In the genomic region with DNA sequence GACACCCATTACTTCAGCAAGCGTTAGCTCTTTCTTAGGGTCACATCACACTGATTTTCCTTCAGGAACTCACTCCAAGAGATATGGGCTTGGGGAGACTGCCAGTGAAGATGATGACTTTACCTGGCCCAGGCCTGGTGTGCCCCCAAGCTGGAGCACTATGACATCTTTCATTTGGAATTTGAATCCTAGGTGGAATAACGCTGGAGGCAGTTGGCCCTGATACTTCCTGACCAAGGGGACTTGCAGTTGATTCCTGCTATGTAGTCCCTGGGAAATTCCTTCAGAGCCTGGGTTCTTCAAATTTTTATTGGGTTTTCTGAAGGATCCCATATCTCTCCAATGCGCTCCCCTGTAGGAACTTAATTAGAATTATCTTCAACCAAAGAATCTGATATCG, we compare ENCODE assay signal across 25 cellular contexts.
"Had no signal": no experiment of that assay in that cellular context is flagged by ENCODE, and none has a peak within 500 bp of the region (broad histone marks: within the 10 kb centered on the region; RNA-seq: fewer than 3 reads in every experiment).

No MANE protein-coding gene starts in this region.

- H3K79me2 ChIP-seq: parathyroid adenoma had no signal

- H3K27me3 ChIP-seq: ovary, right lobe of liver, sigmoid colon, stomach, thyroid gland, tibial nerve, upper lobe of right lung, vagina had no signal

- H3K4me2 ChIP-seq: neural progenitor cell had no signal

- H3K36me3 ChIP-seq: neural progenitor cell, ovary, right lobe of liver, sigmoid colon, stomach, thoracic aorta, thyroid gland, tibial nerve, upper lobe of right lung, vagina had no signal

- H3K9me3 ChIP-seq: ovary, psoas muscle, right lobe of liver, sigmoid colon, stomach, thoracic aorta, thyroid gland, tibial nerve, upper lobe of right lung, vagina had no signal

- H3K27ac ChIP-seq: neural progenitor cell, ovary, psoas muscle, right lobe of liver, sigmoid colon, stomach, thoracic aorta, thyroid gland, tibial nerve, upper lobe of right lung, vagina had no signal

- FAIRE-seq: small intestine had no signal

- H3K9ac ChIP-seq: neural progenitor cell, parathyroid adenoma had no signal

- H3K4me3 ChIP-seq: neural progenitor cell, ovary, psoas muscle, right lobe of liver, sigmoid colon, stomach, thoracic aorta, thyroid gland, tibial nerve, upper lobe of right lung, vagina had no signal

- H3K4me1 ChIP-seq: neural progenitor cell, parathyroid adenoma, upper lobe of right lung had no signal

- ATAC-seq: naive thymus-derived CD4-positive, alpha-beta T cell; natural killer cell; psoas muscle; right cardiac atrium; right lobe of liver; stimulated activated effector memory CD8-positive, alpha-beta T cell treated with anti-CD3 and anti-CD28 coated beads, Interleukin-12 subunit alpha, Interleukin-12 subunit beta, amount 100 ng/mL, for 72 hours; stimulated activated naive B cell treated with anti-CD40 and anti-IgM and Interleukin-4, amounts not matched to agents 10 μg/mL and 1 μg/mL and 100 μg/mL, for 72 hours; upper lobe of right lung had no signal

- DNase-seq: naive thymus-derived CD4-positive, alpha-beta T cell; natural killer cell; occipital lobe; ovary; posterior cingulate gyrus; psoas muscle; right cardiac atrium; right lobe of liver; sigmoid colon; small intestine; stimulated activated CD4-positive, alpha-beta T cell treated with anti-CD3 and anti-CD28 coated beads, Interleukin-15, amount 100 ng/mL, for 24 hours; stimulated activated CD4-positive, alpha-beta T cell treated with anti-CD3 and anti-CD28 coated beads, Interleukin-2, amount 100 ng/mL, for 24 hours; stimulated activated CD4-positive, alpha-beta T cell treated with anti-CD3 and anti-CD28 coated beads, Interleukin-2, amount 100 ng/mL, for 48 hours; stimulated activated CD4-positive, alpha-beta T cell treated with anti-CD3 and anti-CD28 coated beads, Interleukin-4, amount 100 ng/mL, for 24 hours; stimulated activated naive B cell treated with anti-CD40 and anti-IgM and Interleukin-4, amounts not matched to agents 10 μg/mL and 1 μg/mL and 100 μg/mL, for 72 hours; stimulated activated naive CD4-positive, alpha-beta T cell treated with Interleukin-2 at 50 U/mL for 16 hours; stomach; thyroid gland; upper lobe of right lung had no signal

- H2AFZ ChIP-seq: neural progenitor cell, parathyroid adenoma had no signal
